In the genomic region with DNA sequence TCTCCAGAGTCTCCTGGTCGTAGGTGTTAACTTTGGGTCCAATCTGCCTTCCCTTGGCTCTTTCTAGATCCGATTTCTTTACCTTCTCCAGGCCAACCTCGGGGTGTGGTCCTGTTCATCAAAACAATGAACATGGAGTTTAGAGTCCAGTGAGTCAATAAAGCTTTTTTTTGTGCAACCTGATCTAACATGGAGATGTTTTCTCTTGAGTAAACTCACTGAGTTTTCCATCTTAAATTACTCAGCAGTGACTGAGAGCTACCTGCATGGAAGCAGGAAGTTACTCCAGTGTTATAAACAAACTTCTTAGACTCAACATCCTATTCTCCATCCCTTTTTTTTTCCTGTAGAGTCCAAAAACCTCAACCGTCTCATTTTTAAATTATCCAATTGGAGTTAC, we compare ENCODE assay signal across 15 cellular contexts. TPM values are rescaled to one million over a fixed set of nuclear protein-coding genes. Genes with fewer than 3 reads are reported as not detected.
"Had no signal": no experiment of that assay in that cellular context is flagged by ENCODE, and none has a peak within 500 bp of the region (broad histone marks: within the 10 kb centered on the region; RNA-seq: fewer than 3 reads in every experiment).

No MANE protein-coding gene starts in this region.

- H3K4me3 Mint-ChIP-seq: activated CD8-positive, alpha-beta T cell treated with anti-CD3 and anti-CD28 coated beads, Interleukin-2, amount 10 ng/mL, durations not matched to agents 7 days and 5 days; activated naive CD8-positive, alpha-beta T cell treated with anti-CD3 and anti-CD28 coated beads, Interleukin-2, amount 10 ng/mL, durations not matched to agents 7 days and 5 days; effector memory CD8-positive, alpha-beta T cell; stimulated activated naive CD8-positive, alpha-beta T cell treated with anti-CD3 and anti-CD28 coated beads, Interleukin-15, amount 100 ng/mL, for 72 hours; T-cell had no signal

- H3K9me3 Mint-ChIP-seq: activated naive CD8-positive, alpha-beta T cell treated with anti-CD3 and anti-CD28 coated beads, Interleukin-2, amount 10 ng/mL, durations not matched to agents 7 days and 5 days; effector memory CD8-positive, alpha-beta T cell; stimulated activated naive CD8-positive, alpha-beta T cell treated with anti-CD3 and anti-CD28 coated beads, Interleukin-15, amount 100 ng/mL, for 72 hours; T-cell had no signal

- H3K27ac Mint-ChIP-seq: activated CD8-positive, alpha-beta T cell treated with anti-CD3 and anti-CD28 coated beads, Interleukin-2, amount 10 ng/mL, durations not matched to agents 7 days and 5 days; activated naive CD8-positive, alpha-beta T cell treated with anti-CD3 and anti-CD28 coated beads, Interleukin-2, amount 10 ng/mL, durations not matched to agents 7 days and 5 days had no signal

- H3K27me3 Mint-ChIP-seq: activated naive CD8-positive, alpha-beta T cell treated with anti-CD3 and anti-CD28 coated beads, Interleukin-2, amount 10 ng/mL, durations not matched to agents 7 days and 5 days; effector memory CD8-positive, alpha-beta T cell; stimulated activated naive CD8-positive, alpha-beta T cell treated with anti-CD3 and anti-CD28 coated beads, Interleukin-15, amount 100 ng/mL, for 72 hours; T-cell had no signal

- DNase-seq: activated CD8-positive, alpha-beta memory T cell treated with anti-CD3 and anti-CD28 coated beads, Interleukin-2, amount 50 U/mL, for 48 hours; activated CD8-positive, alpha-beta T cell treated with anti-CD3 and anti-CD28 coated beads, Interleukin-2, amount 10 ng/mL, durations not matched to agents 7 days and 5 days; activated naive CD8-positive, alpha-beta T cell treated with anti-CD3 and anti-CD28 coated beads, Interleukin-2, amount 10 ng/mL, durations not matched to agents 7 days and 5 days; anterior cingulate cortex; brain microvascular endothelial cell; dermis blood vessel endothelial cell; effector memory CD8-positive, alpha-beta T cell; mesendoderm; sigmoid colon; SK-N-SH; stimulated activated naive CD8-positive, alpha-beta T cell treated with anti-CD3 and anti-CD28 coated beads, Interleukin-15, amount 100 ng/mL, for 72 hours; T-cell had no signal

- ATAC-seq: activated CD8-positive, alpha-beta T cell treated with anti-CD3 and anti-CD28 coated beads, Interleukin-2, amount 10 ng/mL, durations not matched to agents 7 days and 5 days; effector memory CD8-positive, alpha-beta T cell; Right ventricle myocardium inferior; stimulated activated naive CD8-positive, alpha-beta T cell treated with anti-CD3 and anti-CD28 coated beads, Interleukin-15, amount 100 ng/mL, for 72 hours; T-cell; upper lobe of right lung had no signal

RNA-seq across cellular contexts. Expression of a gene that starts 14.9 kb away (rescaled TPM):
- total RNA-seq: temporal lobe had no signal
